25 cellular contexts compared by ENCODE assay signal in genomic region chr4:111435986-111436744, GRCh38.
"Had no signal": no experiment of that assay in that cellular context is flagged by ENCODE, and none has a peak within 500 bp of the region (broad histone marks: within the 10 kb centered on the region; RNA-seq: fewer than 3 reads in every experiment).

No MANE protein-coding gene starts in this region.

- H3K4me3 ChIP-seq: coronary artery, esophagus muscularis mucosa, lower lobe of right lung, right lobe of liver, smooth muscle cell, suprapubic skin, vagina had no signal

- H3K36me3 ChIP-seq: esophagus muscularis mucosa, lower lobe of right lung, neutrophil, right lobe of liver, suprapubic skin, vagina had no signal

- DNase-seq: dermis blood vessel endothelial cell; effector memory CD4-positive, alpha-beta T cell; hypothalamus; immature natural killer cell; islet precursor cell; kidney glomerular epithelial cell; left ventricle myocardium superior; lower lobe of right lung; naive B cell; right lobe of liver; stimulated activated CD4-positive, alpha-beta T cell treated with anti-CD3 and anti-CD28 coated beads, Interleukin-12 subunit alpha, Interleukin-12 subunit beta, amount 100 ng/mL, for 4 hours; stimulated activated CD4-positive, alpha-beta T cell treated with anti-CD3 and anti-CD28 coated beads, Interleukin-1b, Interleukin-23, amount 100 ng/mL, for 48 hours; stimulated activated CD4-positive, alpha-beta T cell treated with anti-CD3 and anti-CD28 coated beads, Interleukin-4, amount 100 ng/mL, for 1 hour; stimulated activated CD8-positive, alpha-beta memory T cell treated with anti-CD3 and anti-CD28 coated beads, Interleukin-4, amount 100 ng/mL, for 48 hours; stimulated activated naive CD4-positive, alpha-beta T cell; stimulated activated naive CD8-positive, alpha-beta T cell treated with anti-CD3 and anti-CD28 coated beads, Interleukin-15, amount 100 ng/mL, for 72 hours; trophoblast cell had no signal

- ATAC-seq: left ventricle myocardium superior; lower lobe of right lung; natural killer cell treated with Interleukin-12 subunit alpha and Interleukin-12 subunit beta and Interleukin-15 and Interleukin-18, amount 100 ng/mL, for 72 hours; right lobe of liver; stimulated activated naive CD8-positive, alpha-beta T cell treated with anti-CD3 and anti-CD28 coated beads, Interleukin-15, amount 100 ng/mL, for 72 hours had no signal

- H3K9me3 ChIP-seq: esophagus muscularis mucosa, lower lobe of right lung, right lobe of liver, suprapubic skin, vagina had no signal

- H3K4me1 ChIP-seq: esophagus muscularis mucosa, lower lobe of right lung, parathyroid adenoma, right lobe of liver, suprapubic skin, vagina had no signal
